ENCODE assay signal across 19 cellular contexts in the genomic region with DNA sequence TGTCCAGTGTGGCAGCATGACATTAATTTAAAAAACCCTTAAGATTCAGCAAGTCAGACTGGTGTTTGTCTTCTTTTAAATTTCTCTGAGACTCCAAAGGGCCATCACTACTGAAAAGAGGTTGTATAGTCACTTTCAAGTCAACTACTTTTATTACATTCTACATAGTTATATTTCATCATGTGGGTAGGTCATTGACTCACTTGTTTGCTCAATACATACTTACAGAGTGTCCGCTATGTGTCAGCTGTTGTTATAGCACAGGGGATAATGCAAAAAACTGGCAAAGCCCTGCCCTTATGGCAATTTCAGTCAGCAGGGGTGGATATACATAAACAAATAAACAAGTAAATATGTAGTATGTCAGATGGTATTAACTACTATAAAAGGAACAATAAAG. TPM values are rescaled to one million over a fixed set of nuclear protein-coding genes. Genes with fewer than 3 reads are reported as not detected.
"Had no signal": no experiment of that assay in that cellular context is flagged by ENCODE, and none has a peak within 500 bp of the region (broad histone marks: within the 10 kb centered on the region; RNA-seq: fewer than 3 reads in every experiment).

No MANE protein-coding gene starts in this region.

- H3K27me3 ChIP-seq: body of pancreas, foreskin keratinocyte, stomach had no signal

- H3K4me3 ChIP-seq: body of pancreas, left ventricle myocardium inferior, stomach, thoracic aorta had no signal

- H3K4me1 ChIP-seq: body of pancreas, foreskin keratinocyte, left ventricle myocardium inferior, stomach had no signal

- DNase-seq: activated effector memory CD4-positive, alpha-beta T cell treated with Interleukin-2 at 50 U/mL for 16 hours; activated T-cell treated with anti-CD3 and anti-CD28 coated beads, Interleukin-2, amount 50 U/mL, for 24 hours; amniotic stem cell; body of pancreas; effector memory CD4-positive, alpha-beta T cell; erythroblast; foreskin keratinocyte; head of caudate nucleus; left ventricle myocardium inferior; mesendoderm; stimulated activated CD4-positive, alpha-beta T cell treated with anti-CD3 and anti-CD28 coated beads, Interleukin-15, amount 100 ng/mL, for 24 hours; stimulated activated CD4-positive, alpha-beta T cell treated with anti-CD3 and anti-CD28 coated beads, Interleukin-4, amount 100 ng/mL, for 24 hours; stomach had no signal

- H3K27ac ChIP-seq: body of pancreas, foreskin keratinocyte, left ventricle myocardium inferior, stomach, thoracic aorta had no signal

- H3K9me3 ChIP-seq: body of pancreas, left ventricle myocardium inferior, stomach, thoracic aorta had no signal

- ATAC-seq: activated CD4-positive, CD25-positive, alpha-beta regulatory T cell treated with anti-CD3 and anti-CD28 coated beads, Interleukin-2, amount 50 U/mL, for 24 hours; body of pancreas; foreskin keratinocyte had no signal

- H3K36me3 ChIP-seq: left ventricle myocardium inferior, stomach, thoracic aorta had no signal

RNA-seq across cellular contexts. Expression of gene MYH4, which starts 2.5 kb away (rescaled TPM):
- total RNA-seq: body of pancreas, foreskin keratinocyte, left ventricle myocardium inferior, osteocyte, pulmonary artery endothelial cell, stomach, thoracic aorta had no signal
- polyA plus RNA-seq: foreskin keratinocyte, neural cell, stomach, urinary bladder had no signal

RNA-seq across cellular contexts. Expression of gene MYH1, which starts 46.5 kb away (rescaled TPM):
- total RNA-seq: body of pancreas, foreskin keratinocyte, osteocyte, pulmonary artery endothelial cell, stomach, thoracic aorta had no signal
- polyA plus RNA-seq: foreskin keratinocyte, neural cell, urinary bladder had no signal

RNA-seq across cellular contexts. Expression of gene MYH8, which starts 50.1 kb away (rescaled TPM):
- total RNA-seq: body of pancreas, foreskin keratinocyte, left ventricle myocardium inferior, osteocyte, pulmonary artery endothelial cell, stomach, thoracic aorta had no signal
- polyA plus RNA-seq: foreskin keratinocyte, urinary bladder had no signal
